In genomic region chr1:200374569-200375312, GRCh38 we compare ENCODE assay signal across 1 cellular context.
TF ChIP-seq lines count a peak whose summit lies in the region.

No MANE protein-coding gene starts in this region.

TF ChIP-seq in GM23338, 12 proteins besides CTCF, POLR2A, EP300 and RAD21 (continued from another document):
- TF ChIP-seq ZNF462 (CRISPR knock-in tag; IDR thresholded peaks at IDR 0.05): no peak
- TF ChIP-seq ZNF114 (CRISPR knock-in tag; IDR thresholded peaks at IDR 0.05): no peak
